ENCODE assay signal across 20 cellular contexts in genomic region chr7:39172137-39172536, GRCh38.
DNase-seq lines count a peak whose midpoint lies in the region; ATAC-seq and TF ChIP-seq lines count a peak whose summit lies in the region.
"Had no signal": no experiment of that assay in that cellular context is flagged by ENCODE, and none has a peak within 500 bp of the region (broad histone marks: within the 10 kb centered on the region; RNA-seq: fewer than 3 reads in every experiment).

No MANE protein-coding gene starts in this region.

- H3K27ac ChIP-seq in left lung, result no peak overlapping the region
- H3K27ac ChIP-seq: C4-2B, GM23248, SK-N-MC had no signal

- H3K9me3 ChIP-seq in left lung, result no peaks in the 10 kb centered on the region

- intact Hi-C loops in left lung (cut with DNase I), result no loop called here
- intact Hi-C loops in CD14-positive monocyte (cut with micrococcal nuclease), result no loop called here

- no peak overlapping the region for H3K4me3 Mint-ChIP-seq in CD14-positive monocyte
- H3K4me3 Mint-ChIP-seq: T-cell had no signal

- peak; percentile 47 for ATAC-seq in left lung
- ATAC-seq: Panc1, T-cell had no signal

- H3K36me3 ChIP-seq in left lung, result no peaks in the 10 kb centered on the region

- no peaks in the 10 kb centered on the region for H3K4me1 Mint-ChIP-seq in CD14-positive monocyte
- H3K4me1 Mint-ChIP-seq: T-cell had no signal

- no peaks in the 10 kb centered on the region for H3K4me1 ChIP-seq in left lung

- no peaks in the 10 kb centered on the region for H3K36me3 Mint-ChIP-seq in CD14-positive monocyte
- H3K36me3 Mint-ChIP-seq: T-cell had no signal

- H3K27me3 Mint-ChIP-seq in CD14-positive monocyte (ENCODE audit: low read depth in 3 of 3), result peaks cover 0 to 3% (median 1%) of the 10 kb centered on the region in 3 donors

- no peak overlapping the region for H3K27ac Mint-ChIP-seq in CD14-positive monocyte
- H3K27ac Mint-ChIP-seq: T-cell had no signal

- H3K27me3 ChIP-seq in left lung, result no peaks in the 10 kb centered on the region

- TF ChIP-seq CTCF in left lung (IDR thresholded peaks at IDR 0.05) (no peak), CD14-positive monocyte (IDR thresholded peaks at IDR 0.05) (no peak)

- peaks cover 0 to 3% (median 0%) of the 10 kb centered on the region in 7 donors for H3K9me3 Mint-ChIP-seq in CD14-positive monocyte
- H3K9me3 Mint-ChIP-seq: T-cell had no signal

- DNase-seq in DMS53 treated with DMSO at 0.1 percent for 48 hours (lab: John Stamatoyannopoulos, UW; ENCODE audit: unreplicated experiment) (peak; percentile 57), HT-29 (ENCODE audit: low spot score) (peak; percentile 34), SW480 (ENCODE audit: low spot score) (peak; percentile 60), left lung (no peak), cerebellar nuclear complex (lab: John Stamatoyannopoulos, UW) (no peak), mucosa of gallbladder (ENCODE audit: low spot score) (no peak), CD14-positive monocyte (ENCODE audit: low spot score) (no peak)
- DNase-seq: DMS79, GM23248, Karpas-422, NCI-H1436, NCI-H2029, NCI-H2171, NCI-H446 treated with DMSO at 0.1 percent for 48 hours, NCI-H748 treated with DMSO at 0.1 percent for 48 hours, Right ventricle myocardium superior, T-cell had no signal

- no peak overlapping the region for H3K4me3 ChIP-seq in left lung
- H3K4me3 ChIP-seq: GM23248, SK-N-MC had no signal

Comparison
In these comparisons a context has a peak if more than half of its experiments do, and no peak if none do; other contexts are left out.
1. DNase-seq: peak in DMS53 treated with DMSO at 0.1 percent for 48 hours (single experiment), HT-29 (single experiment) and SW480 (single experiment); none in left lung (0 of 2), cerebellar nuclear complex (0 of 2), mucosa of gallbladder (single experiment) and CD14-positive monocyte (single experiment).